In genomic region chr1:155125946-155126493, GRCh38 we compare ENCODE assay signal across 8 cellular contexts. TPM values are rescaled to one million over a fixed set of nuclear protein-coding genes. Genes with fewer than 3 reads are reported as not detected.
DNase-seq lines count a peak whose midpoint lies in the region; TF ChIP-seq lines count a peak whose summit lies in the region.

No MANE protein-coding gene starts in this region.

- peak; percentile 0 for TF ChIP-seq POLR2A in breast epithelium (IDR thresholded peaks at IDR 0.05)

- peaks cover 3% of the 10 kb centered on the region for H3F3A ChIP-seq in smooth muscle cell (ENCODE audit: low read depth)

- H3K4me3 ChIP-seq in breast epithelium (peak overlapping the region; percentile 60 to 96 (median 60)), smooth muscle cell (peak overlapping the region; percentile 77)

- H3K9ac ChIP-seq in smooth muscle cell (ENCODE audit: low read depth), result no peak overlapping the region

- no peak for TF ChIP-seq CTCF in breast epithelium (IDR thresholded peaks at IDR 0.05)
- no peak for TF ChIP-seq CTCF in smooth muscle cell (IDR thresholded peaks at IDR 0.05; ENCODE audit: borderline replicate concordance, insufficient read depth, poor library complexity, severe bottlenecking)
- no peak for TF ChIP-seq CTCF in GM10248 (IDR thresholded peaks at IDR 0.05; ENCODE audit: control extremely low read depth, extremely low read depth, low read depth, missing control alignments)

- POLR2A ChIA-PET in GM10248 (lab: Yijun Ruan, JAX), result no interaction called here

- H3K27me3 ChIP-seq in breast epithelium, result no peaks in the 10 kb centered on the region
- H3K27me3 ChIP-seq in smooth muscle cell (ENCODE audit: low read depth), result peaks cover 5% of the 10 kb centered on the region

- H3K79me2 ChIP-seq in smooth muscle cell (ENCODE audit: low read depth), result peaks cover 8% of the 10 kb centered on the region

- DNase-seq in HuH-7.5 (ENCODE audit: low spot score) (peak; percentile 61), breast epithelium (ENCODE audit: low spot score in 2 of 2) (peak; percentile 65), iPS-NIHi7 (ENCODE audit: extremely low spot score) (peak; percentile 34), smooth muscle cell (lab: John Stamatoyannopoulos, UW; ENCODE audit: unreplicated experiment) (no peak), NCI-H82 treated with DMSO at 0.1 percent for 48 hours (lab: John Stamatoyannopoulos, UW; ENCODE audit: unreplicated experiment) (no peak), GM10248 (ENCODE audit: extremely low spot score) (no peak), dedifferentiated amniotic fluid mesenchymal stem cell (ENCODE audit: extremely low spot score) (no peak)
- no peak for DNase-seq in effector CD4-positive, alpha-beta T cell

- H2AFZ ChIP-seq in smooth muscle cell (ENCODE audit: low read depth), result no peak overlapping the region

- intact Hi-C loops in breast epithelium (cut with DNase I; ENCODE audit: low total_unique reads), result no loop called here

- H3K4me1 ChIP-seq in breast epithelium (peaks cover 3 to 13% of the 10 kb centered on the region in 2 donors), smooth muscle cell (ENCODE audit: low read depth) (peaks cover 40% of the 10 kb centered on the region)

- H3K36me3 ChIP-seq in breast epithelium, result no peaks in the 10 kb centered on the region
- H3K36me3 ChIP-seq in smooth muscle cell (ENCODE audit: low read depth), result no peaks in the 10 kb centered on the region

- H3K27ac ChIP-seq in breast epithelium (peak overlapping the region; percentile 95 to 97), smooth muscle cell (ENCODE audit: low read depth) (no peak overlapping the region)

- no peaks in the 10 kb centered on the region for H4K20me1 ChIP-seq in smooth muscle cell (ENCODE audit: low read depth)

- CTCF ChIA-PET in GM10248 (lab: Yijun Ruan, JAX), result interaction anchor here (0.8 to 1.8 kb wide), 5 partner anchors 19 to 64 kb away, joined by 3 to 5 read pairs (median 3); no protein-coding TSS in a partner anchor

- no peaks in the 10 kb centered on the region for H3K9me3 ChIP-seq in breast epithelium
- H3K9me3 ChIP-seq in smooth muscle cell (replicated peaks; ENCODE audit: low read depth), result no peaks in the 10 kb centered on the region

- peak overlapping the region; percentile 88 for H3K4me2 ChIP-seq in smooth muscle cell

- 12% methylated on average over 43 of the region's 50 CpGs for WGBS in smooth muscle cell (ENCODE audit: low lambda C conversion rate)

RNA-seq across cellular contexts. Expression of gene EFNA1, which starts 1.7 kb away (rescaled TPM):
- total RNA-seq in breast epithelium (100 to 1,000 TPM in 2 of 3 donors, 10 to 100 TPM in 1; 18.7 to 163 (median 120) TPM), smooth muscle cell (14.4 and 20.9 TPM in 2 replicates)
- polyA plus RNA-seq in smooth muscle cell, result 16.4 and 53.5 TPM in 2 replicates

RNA-seq across cellular contexts. Expression of gene SLC50A1, which starts 9.6 kb away (rescaled TPM):
- total RNA-seq in breast epithelium (10 to 100 TPM; 25.0 to 32.4 (median 28.5) TPM), smooth muscle cell (44.5 and 44.7 TPM in 2 replicates)
- polyA plus RNA-seq in smooth muscle cell, result 98.0 and 109 TPM in 2 replicates

RNA-seq across cellular contexts. Expression of gene DPM3, which starts 14.3 kb away (rescaled TPM):
- total RNA-seq in breast epithelium (10 to 100 TPM; 53.7 to 69.4 (median 68.2) TPM), smooth muscle cell (51.5 and 69.1 TPM in 2 replicates)
- polyA plus RNA-seq in smooth muscle cell, result 75.8 and 79.9 TPM in 2 replicates

RNA-seq across cellular contexts. Expression of gene KRTCAP2, which starts 47.1 kb away (rescaled TPM):
- total RNA-seq in breast epithelium (100 to 1,000 TPM; 104 to 147 (median 131) TPM), smooth muscle cell (192 and 283 TPM in 2 replicates)
- polyA plus RNA-seq in smooth muscle cell, result 607 and 642 TPM in 2 replicates

RNA-seq across cellular contexts. Expression of gene EFNA3, which starts 47.4 kb away (rescaled TPM):
- 1 to 10 TPM; 1.6 to 7.2 (median 6.6) TPM for total RNA-seq in breast epithelium
- total RNA-seq in smooth muscle cell, result 5.2 and 7.1 TPM in 2 replicates
- 9.1 and 10.0 TPM in 2 replicates for polyA plus RNA-seq in smooth muscle cell

Comparison
In these comparisons a context has a peak if more than half of its experiments do, and no peak if none do; other contexts are left out.
1. DNase-seq: peak in HuH-7.5 (single experiment), breast epithelium (2 of 2) and iPS-NIHi7 (single experiment); none in smooth muscle cell (single experiment), NCI-H82 treated with DMSO at 0.1 percent for 48 hours (single experiment), effector CD4-positive, alpha-beta T cell (single experiment), GM10248 (single experiment) and dedifferentiated amniotic fluid mesenchymal stem cell (single experiment).